ENCODE assay signal across 8 cellular contexts in the genomic region with DNA sequence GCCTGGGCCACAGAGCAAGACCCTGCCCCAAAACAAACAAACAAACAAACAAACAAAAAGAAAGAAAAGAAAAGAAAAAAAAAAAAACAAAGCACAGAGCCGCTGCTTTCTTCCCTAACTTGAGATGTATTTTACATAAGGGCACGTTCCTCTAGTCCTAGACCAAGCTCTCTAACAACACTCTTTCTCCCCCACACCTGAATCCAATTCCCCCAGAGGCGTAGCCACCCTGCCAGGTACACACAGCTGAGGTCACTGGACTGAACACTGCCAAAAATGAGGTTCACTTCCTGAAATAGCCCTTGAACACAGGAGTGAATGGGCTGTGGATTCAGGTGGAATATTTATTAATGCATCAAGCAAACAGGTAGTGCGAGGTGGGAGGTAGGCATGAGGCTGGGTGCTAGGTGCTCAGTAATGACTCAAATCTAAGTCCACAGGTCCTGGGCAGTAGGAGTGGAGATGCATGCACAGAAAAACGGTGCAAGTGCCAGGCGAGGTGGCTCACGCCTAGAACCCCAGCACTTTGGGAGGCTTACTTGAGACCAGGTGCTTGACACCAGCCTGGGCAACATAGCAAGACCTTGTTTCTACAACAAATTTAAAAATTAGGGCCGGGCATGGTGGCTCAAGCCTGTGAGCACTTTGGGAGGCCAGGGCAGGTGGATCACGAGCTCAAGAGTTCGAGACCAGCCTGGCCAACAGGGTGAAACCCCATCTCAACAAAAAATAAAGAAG.
DNase-seq lines count a peak whose midpoint lies in the region; ATAC-seq and TF ChIP-seq lines count a peak whose summit lies in the region.
"Not testable (repeated sequence)": the region's sequence is repeated elsewhere in the genome, so short reads cannot be mapped to it uniquely, and the experiment has no call there.

No MANE protein-coding gene starts in this region.

- H3K9me3 Mint-ChIP-seq in Caco-2 (ENCODE audit: unreplicated experiment); activated CD4-positive, alpha-beta T cell treated with anti-CD3 and anti-CD28 coated beads, Interleukin-2, amount 10 ng/mL, durations not matched to agents 7 days and 5 days; natural killer cell treated with Interleukin-12 subunit alpha and Interleukin-12 subunit beta and Interleukin-15 and Interleukin-18, amount 100 ng/mL, for 72 hours; stimulated activated effector memory CD8-positive, alpha-beta T cell treated with anti-CD3 and anti-CD28 coated beads, Interleukin-12 subunit alpha, Interleukin-12 subunit beta, amount 100 ng/mL, for 72 hours: not testable (repeated sequence)

- not testable (repeated sequence) for H3K4me3 ChIP-seq in Caco-2 (ENCODE audit: low read depth, low read length); fibroblast of mammary gland (ENCODE audit: control insufficient read depth, low read depth, low read length)

- H3K27me3 ChIP-seq in Caco-2 (replicated peaks; ENCODE audit: control insufficient read depth, insufficient read depth, low read length), result not testable (repeated sequence)

- not testable (repeated sequence) for H3K4me1 ChIP-seq in Caco-2

- not testable (repeated sequence) for H3K36me3 ChIP-seq in Caco-2 (ENCODE audit: control insufficient read depth, insufficient read depth, low read length)

- not testable (repeated sequence) for H3K27me3 Mint-ChIP-seq in Caco-2 (ENCODE audit: insufficient read depth, unreplicated experiment); activated CD4-positive, alpha-beta T cell treated with anti-CD3 and anti-CD28 coated beads, Interleukin-2, amount 10 ng/mL, durations not matched to agents 7 days and 5 days; natural killer cell treated with Interleukin-12 subunit alpha and Interleukin-12 subunit beta and Interleukin-15 and Interleukin-18, amount 100 ng/mL, for 72 hours

- CTCF ChIA-PET in Caco-2 (lab: Charles Lee); activated CD4-positive, alpha-beta T cell treated with anti-CD3 and anti-CD28 coated beads, Interleukin-2, amount 10 ng/mL, durations not matched to agents 7 days and 5 days (lab: Charles Lee): not testable (repeated sequence)

- not testable (repeated sequence) for H3K27ac Mint-ChIP-seq in Caco-2 (ENCODE audit: unreplicated experiment)
- H3K27ac Mint-ChIP-seq in activated CD4-positive, alpha-beta T cell treated with anti-CD3 and anti-CD28 coated beads, Interleukin-2, amount 10 ng/mL, durations not matched to agents 7 days and 5 days, result peak overlapping the region; percentile 31
- H3K27ac Mint-ChIP-seq in natural killer cell treated with Interleukin-12 subunit alpha and Interleukin-12 subunit beta and Interleukin-15 and Interleukin-18, amount 100 ng/mL, for 72 hours, result peak overlapping the region in 1 of 2 donors; percentile 51
- H3K27ac Mint-ChIP-seq in stimulated activated effector memory CD8-positive, alpha-beta T cell treated with anti-CD3 and anti-CD28 coated beads, Interleukin-12 subunit alpha, Interleukin-12 subunit beta, amount 100 ng/mL, for 72 hours, result peak overlapping the region; percentile 5

- not testable (repeated sequence) for TF ChIP-seq CTCF in Caco-2 (IDR thresholded peaks at IDR 0.05; ENCODE audit: insufficient read depth in 1 of 2, low read depth in 1 of 2, low read length in 1 of 2, severe bottlenecking in 1 of 2, unreplicated experiment in 1 of 2); fibroblast of mammary gland (conservative IDR thresholded peaks at IDR 0.05; ENCODE audit: control insufficient read depth, insufficient read depth, low read depth, low read length)

- DNase-seq in Caco-2 (peak; percentile 10 to 52), NAMALWA (ENCODE audit: low spot score) (peak; percentile 12), astrocyte of the hippocampus (ENCODE audit: low read depth, low spot score) (peak; percentile 1), fibroblast of mammary gland (ENCODE audit: low read depth) (peak; percentile 4), islet precursor cell (peak; percentile 47)
- not testable (repeated sequence) for DNase-seq in activated CD4-positive, alpha-beta T cell treated with anti-CD3 and anti-CD28 coated beads, Interleukin-2, amount 10 ng/mL, durations not matched to agents 7 days and 5 days
- DNase-seq in natural killer cell treated with Interleukin-12 subunit alpha and Interleukin-12 subunit beta and Interleukin-15 and Interleukin-18, amount 100 ng/mL, for 72 hours (ENCODE audit: low spot score), result peak; percentile 61
- peak; percentile 25 to 60 for DNase-seq in stimulated activated effector memory CD8-positive, alpha-beta T cell treated with anti-CD3 and anti-CD28 coated beads, Interleukin-12 subunit alpha, Interleukin-12 subunit beta, amount 100 ng/mL, for 72 hours (ENCODE audit: low spot score in 2 of 2)

- ATAC-seq in natural killer cell treated with Interleukin-12 subunit alpha and Interleukin-12 subunit beta and Interleukin-15 and Interleukin-18, amount 100 ng/mL, for 72 hours; stimulated activated effector memory CD8-positive, alpha-beta T cell treated with anti-CD3 and anti-CD28 coated beads, Interleukin-12 subunit alpha, Interleukin-12 subunit beta, amount 100 ng/mL, for 72 hours: not testable (repeated sequence)

- H3K9me3 ChIP-seq in Caco-2, result not testable (repeated sequence)

- H3K4me1 Mint-ChIP-seq in Caco-2 (ENCODE audit: low read depth, unreplicated experiment); activated CD4-positive, alpha-beta T cell treated with anti-CD3 and anti-CD28 coated beads, Interleukin-2, amount 10 ng/mL, durations not matched to agents 7 days and 5 days; natural killer cell treated with Interleukin-12 subunit alpha and Interleukin-12 subunit beta and Interleukin-15 and Interleukin-18, amount 100 ng/mL, for 72 hours (ENCODE audit: low read depth in 2 of 2); stimulated activated effector memory CD8-positive, alpha-beta T cell treated with anti-CD3 and anti-CD28 coated beads, Interleukin-12 subunit alpha, Interleukin-12 subunit beta, amount 100 ng/mL, for 72 hours: not testable (repeated sequence)

- intact Hi-C loops in Caco-2 (cut with micrococcal nuclease; ENCODE audit: unreplicated experiment), result loop anchor here (10.0 kb wide), 1 partner anchor 285 kb away; no protein-coding TSS in a partner anchor

- not testable (repeated sequence) for BruUV-seq in Caco-2 (replicated peaks; lab: Mats Ljungman, UMichigan)

- H3K4me3 Mint-ChIP-seq in Caco-2 (ENCODE audit: unreplicated experiment); activated CD4-positive, alpha-beta T cell treated with anti-CD3 and anti-CD28 coated beads, Interleukin-2, amount 10 ng/mL, durations not matched to agents 7 days and 5 days; natural killer cell treated with Interleukin-12 subunit alpha and Interleukin-12 subunit beta and Interleukin-15 and Interleukin-18, amount 100 ng/mL, for 72 hours; stimulated activated effector memory CD8-positive, alpha-beta T cell treated with anti-CD3 and anti-CD28 coated beads, Interleukin-12 subunit alpha, Interleukin-12 subunit beta, amount 100 ng/mL, for 72 hours: not testable (repeated sequence)

- peaks cover 20% of the 10 kb centered on the region for H3K36me3 Mint-ChIP-seq in Caco-2 (ENCODE audit: insufficient read depth, unreplicated experiment)
- H3K36me3 Mint-ChIP-seq in activated CD4-positive, alpha-beta T cell treated with anti-CD3 and anti-CD28 coated beads, Interleukin-2, amount 10 ng/mL, durations not matched to agents 7 days and 5 days (ENCODE audit: low read depth), result peaks cover 25% of the 10 kb centered on the region
- not testable (repeated sequence) for H3K36me3 Mint-ChIP-seq in natural killer cell treated with Interleukin-12 subunit alpha and Interleukin-12 subunit beta and Interleukin-15 and Interleukin-18, amount 100 ng/mL, for 72 hours
- peaks cover 43% of the 10 kb centered on the region for H3K36me3 Mint-ChIP-seq in stimulated activated effector memory CD8-positive, alpha-beta T cell treated with anti-CD3 and anti-CD28 coated beads, Interleukin-12 subunit alpha, Interleukin-12 subunit beta, amount 100 ng/mL, for 72 hours

- POLR2A ChIA-PET in Caco-2 (lab: Charles Lee); activated CD4-positive, alpha-beta T cell treated with anti-CD3 and anti-CD28 coated beads, Interleukin-2, amount 10 ng/mL, durations not matched to agents 7 days and 5 days (lab: Charles Lee): not testable (repeated sequence)
